In the genomic region with DNA sequence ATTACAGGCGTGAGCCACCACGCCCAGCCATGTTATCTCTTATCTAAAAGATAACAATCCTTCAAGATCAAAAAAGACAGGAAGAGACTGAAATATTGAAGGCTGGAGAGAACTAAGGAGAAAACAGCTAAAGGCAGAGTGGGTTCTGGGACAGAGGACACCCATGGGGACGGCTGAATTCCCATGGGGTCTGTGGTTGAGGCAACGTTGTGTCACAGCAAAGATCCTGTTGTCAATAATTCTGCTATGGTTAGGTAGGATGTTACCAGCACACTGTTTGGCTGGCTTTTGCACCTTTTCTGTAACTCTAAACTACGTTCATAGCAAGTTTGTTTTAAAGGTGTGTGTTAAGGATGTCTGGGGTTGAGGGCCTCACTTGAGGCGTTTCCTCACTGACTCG, we compare ENCODE assay signal across 26 cellular contexts.
"Had no signal": no experiment of that assay in that cellular context is flagged by ENCODE, and none has a peak within 500 bp of the region (broad histone marks: within the 10 kb centered on the region; RNA-seq: fewer than 3 reads in every experiment).

No MANE protein-coding gene starts in this region.

- H3K36me3 Mint-ChIP-seq: memory B cell; mesothelial cell of epicardium; naive thymus-derived CD8-positive, alpha-beta T cell; stimulated activated effector memory CD8-positive, alpha-beta T cell treated with anti-CD3 and anti-CD28 coated beads, Interleukin-12 subunit alpha, Interleukin-12 subunit beta, amount 100 ng/mL, for 72 hours had no signal

- H3K27ac Mint-ChIP-seq: memory B cell; mesothelial cell of epicardium; naive thymus-derived CD8-positive, alpha-beta T cell; nephron progenitor cell; stimulated activated effector memory CD8-positive, alpha-beta T cell treated with anti-CD3 and anti-CD28 coated beads, Interleukin-12 subunit alpha, Interleukin-12 subunit beta, amount 100 ng/mL, for 72 hours had no signal

- H3K27me3 ChIP-seq: gastrocnemius medialis, neutrophil, pancreas, right lobe of liver, testis, tibial artery, upper lobe of left lung had no signal

- H3K4me1 Mint-ChIP-seq: stimulated activated effector memory CD8-positive, alpha-beta T cell treated with anti-CD3 and anti-CD28 coated beads, Interleukin-12 subunit alpha, Interleukin-12 subunit beta, amount 100 ng/mL, for 72 hours had no signal

- H3K4me3 ChIP-seq: coronary artery, gastrocnemius medialis, lung, pancreas, right lobe of liver, testis, tibial artery, upper lobe of left lung had no signal

- H3K27ac ChIP-seq: coronary artery, epithelial cell of prostate, gastrocnemius medialis, pancreas, right lobe of liver, testis, tibial artery, upper lobe of left lung had no signal

- H3K9me3 ChIP-seq: gastrocnemius medialis, neutrophil, pancreas, right lobe of liver, testis, tibial artery, upper lobe of left lung had no signal

- H3K9me3 Mint-ChIP-seq: memory B cell; mesothelial cell of epicardium; naive thymus-derived CD8-positive, alpha-beta T cell; stimulated activated effector memory CD8-positive, alpha-beta T cell treated with anti-CD3 and anti-CD28 coated beads, Interleukin-12 subunit alpha, Interleukin-12 subunit beta, amount 100 ng/mL, for 72 hours had no signal

- DNase-seq: effector CD4-positive, alpha-beta T cell; foreskin fibroblast; gastrocnemius medialis; left ventricle myocardium superior; naive thymus-derived CD8-positive, alpha-beta T cell; nephron progenitor cell; pancreas; retina; right lobe of liver; small intestine; stimulated activated CD4-positive, alpha-beta T cell treated with anti-CD3 and anti-CD28 coated beads, Interleukin-12 subunit alpha, Interleukin-12 subunit beta, amount 100 ng/mL, for 4 hours; stimulated activated CD4-positive, alpha-beta T cell treated with anti-CD3 and anti-CD28 coated beads, Interleukin-1b, Interleukin-23, amount 100 ng/mL, for 48 hours; stimulated activated CD4-positive, alpha-beta T cell treated with anti-CD3 and anti-CD28 coated beads, Interleukin-4, amount 100 ng/mL, for 1 hour; stimulated activated naive CD8-positive, alpha-beta T cell treated with anti-CD3 and anti-CD28 coated beads, Interleukin-15, Interleukin-2, amounts not matched to agents 100 U/mL and 50 U/mL, for 24 hours; substantia nigra; testis; tibial artery; upper lobe of left lung had no signal

- H3K4me3 Mint-ChIP-seq: memory B cell; mesothelial cell of epicardium; naive thymus-derived CD8-positive, alpha-beta T cell; nephron progenitor cell; stimulated activated effector memory CD8-positive, alpha-beta T cell treated with anti-CD3 and anti-CD28 coated beads, Interleukin-12 subunit alpha, Interleukin-12 subunit beta, amount 100 ng/mL, for 72 hours had no signal

- ATAC-seq: esophagus mucosa; gastrocnemius medialis; left ventricle myocardium superior; naive thymus-derived CD8-positive, alpha-beta T cell; pancreas; right lobe of liver; stimulated activated effector memory CD8-positive, alpha-beta T cell treated with anti-CD3 and anti-CD28 coated beads, Interleukin-12 subunit alpha, Interleukin-12 subunit beta, amount 100 ng/mL, for 72 hours; stimulated activated naive CD8-positive, alpha-beta T cell treated with anti-CD3 and anti-CD28 coated beads, Interleukin-15, Interleukin-2, amounts not matched to agents 100 U/mL and 50 U/mL, for 24 hours had no signal

- H3K4me1 ChIP-seq: gastrocnemius medialis, pancreas, right lobe of liver, testis, tibial artery had no signal

- H3K36me3 ChIP-seq: gastrocnemius medialis, neutrophil, pancreas, right lobe of liver, tibial artery, upper lobe of left lung had no signal
